In the genomic region with DNA sequence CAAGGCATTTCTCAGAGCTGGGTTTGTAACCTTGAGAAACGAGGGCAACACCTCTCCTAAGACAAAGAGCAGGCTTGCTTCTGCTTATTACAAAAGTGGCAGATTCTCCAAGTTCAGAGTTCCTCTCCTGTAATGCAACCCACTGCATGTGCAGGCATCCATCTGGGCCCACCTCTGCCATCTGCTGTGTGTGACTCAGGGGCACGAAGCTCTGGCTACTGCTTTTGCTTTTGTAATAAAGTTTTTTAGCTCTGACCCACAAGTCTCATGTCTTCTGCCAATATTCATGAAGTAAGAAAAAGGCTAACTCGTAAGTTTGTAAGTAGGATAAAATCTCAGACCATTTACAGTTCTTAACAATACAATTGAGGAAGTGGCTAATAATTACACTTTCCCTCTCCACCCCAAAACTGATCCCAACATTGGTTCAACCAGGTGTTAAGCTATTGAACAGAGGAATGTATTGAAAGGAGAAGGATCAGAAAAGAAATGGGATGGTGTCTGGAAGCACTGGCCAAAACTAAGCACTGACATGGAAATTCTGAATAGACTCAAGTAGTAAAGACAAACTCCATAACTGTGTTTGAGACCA, we compare ENCODE assay signal across 20 cellular contexts. TPM values are rescaled to one million over a fixed set of nuclear protein-coding genes. Genes with fewer than 3 reads are reported as not detected.
DNase-seq lines count a peak whose midpoint lies in the region; TF ChIP-seq lines count a peak whose summit lies in the region.
"Had no signal": no experiment of that assay in that cellular context is flagged by ENCODE, and none has a peak within 500 bp of the region (broad histone marks: within the 10 kb centered on the region; RNA-seq: fewer than 3 reads in every experiment).

No MANE protein-coding gene starts in this region.

- H3K79me2 ChIP-seq in Loucy (ENCODE audit: insufficient read depth, low read length) (no peaks in the 10 kb centered on the region), trophoblast cell (ENCODE audit: control insufficient read depth, insufficient read depth, low read length, poor library complexity) (no peaks in the 10 kb centered on the region), mammary epithelial cell (ENCODE audit: insufficient read depth, low read length) (no peaks in the 10 kb centered on the region)

- no peak overlapping the region for H2AK5ac ChIP-seq in trophoblast cell (ENCODE audit: low read length)

- TF ChIP-seq CTCF in Loucy (conservative IDR thresholded peaks at IDR 0.05; ENCODE audit: low read length) (no peak), mammary epithelial cell (conservative IDR thresholded peaks at IDR 0.05 in 1 of 2, IDR thresholded peaks at IDR 0.05 in 1 of 2; ENCODE audit: extremely low read depth in 1 of 2, insufficient read depth in 1 of 2, low read depth in 1 of 2, low read length in 2 of 2) (no peak)

- H2AFZ ChIP-seq in Loucy (ENCODE audit: low read length) (peak overlapping the region; percentile 22; the same call in 1 of the 2 replicates), trophoblast cell (ENCODE audit: insufficient read depth, low read length, poor library complexity) (no peak overlapping the region), mammary epithelial cell (ENCODE audit: low read depth, low read length) (no peak overlapping the region)

- H3K27me3 ChIP-seq in Loucy (ENCODE audit: insufficient read depth, low read length, poor library complexity, severe bottlenecking), result no peaks in the 10 kb centered on the region
- no peaks in the 10 kb centered on the region for H3K27me3 ChIP-seq in trophoblast cell (ENCODE audit: insufficient read depth, low read length)
- no peaks in the 10 kb centered on the region for H3K27me3 ChIP-seq in mammary epithelial cell (ENCODE audit: insufficient read depth, low read length)

- no peaks in the 10 kb centered on the region for H4K20me1 ChIP-seq in Loucy (ENCODE audit: insufficient read depth, low read length, poor library complexity, severe bottlenecking)
- no peaks in the 10 kb centered on the region for H4K20me1 ChIP-seq in mammary epithelial cell (ENCODE audit: insufficient read depth, low read length)

- H3K14ac ChIP-seq in trophoblast cell (ENCODE audit: low read length), result no peak overlapping the region

- BruUV-seq in mammary epithelial cell (replicated peaks; lab: Mats Ljungman, UMichigan), result no TSS peak

- no peak overlapping the region for H2BK12ac ChIP-seq in trophoblast cell (ENCODE audit: low read length)

- H2BK5ac ChIP-seq in trophoblast cell (ENCODE audit: low read depth, low read length, poor library complexity), result no peak overlapping the region

- H3K4me1 ChIP-seq in Loucy (ENCODE audit: insufficient read depth, low read length, poor library complexity, severe bottlenecking) (peaks cover 23% of the 10 kb centered on the region), trophoblast cell (ENCODE audit: control insufficient read depth in 1 of 2, insufficient read depth in 2 of 2, low read length in 2 of 2) (no peaks in the 10 kb centered on the region), mammary epithelial cell (ENCODE audit: insufficient read depth, low read length) (no peaks in the 10 kb centered on the region)

- H3F3A ChIP-seq in Loucy (ENCODE audit: low read depth), result no peaks in the 10 kb centered on the region

- no peaks in the 10 kb centered on the region for H3K9me3 ChIP-seq in Loucy (ENCODE audit: insufficient read depth, low read depth, low read length)
- no peaks in the 10 kb centered on the region for H3K9me3 ChIP-seq in trophoblast cell (ENCODE audit: insufficient read depth, low read depth, low read length)
- no peaks in the 10 kb centered on the region for H3K9me3 ChIP-seq in mammary epithelial cell (replicated peaks; ENCODE audit: insufficient read depth, low read length)

- H3K36me3 ChIP-seq in Loucy (ENCODE audit: insufficient read depth, low read length), result no peaks in the 10 kb centered on the region
- no peaks in the 10 kb centered on the region for H3K36me3 ChIP-seq in trophoblast cell (ENCODE audit: control insufficient read depth in 1 of 2, insufficient read depth in 2 of 2, low read length in 2 of 2)
- H3K36me3 ChIP-seq in mammary epithelial cell (ENCODE audit: insufficient read depth, low read length), result no peaks in the 10 kb centered on the region

- intact Hi-C loops in mammary epithelial cell (cut with micrococcal nuclease), result no loop called here

- H3K27ac ChIP-seq in trophoblast cell (ENCODE audit: low read depth, low read length) (no peak overlapping the region), mammary epithelial cell (ENCODE audit: insufficient read depth, low read depth, low read length) (no peak overlapping the region)

- H3K79me1 ChIP-seq in trophoblast cell (ENCODE audit: low read length), result no peaks in the 10 kb centered on the region

- CTCF ChIA-PET in mammary epithelial cell (lab: Charles Lee; ENCODE audit: low non-redundant PET), result no interaction called here

- H3K18ac ChIP-seq in trophoblast cell (ENCODE audit: low read length), result no peak overlapping the region

- H3K4me2 ChIP-seq in Loucy (ENCODE audit: low read depth, low read length, poor library complexity, severe bottlenecking) (no peak overlapping the region), trophoblast cell (ENCODE audit: low read length) (no peak overlapping the region), mammary epithelial cell (ENCODE audit: insufficient read depth, low read depth, low read length) (no peak overlapping the region)

- H2BK120ac ChIP-seq in trophoblast cell (ENCODE audit: insufficient read depth, low read length, poor library complexity), result no peak overlapping the region

- DNase-seq in NOMO-1 treated with DMSO at 0.1 percent for 48 hours (lab: John Stamatoyannopoulos, UW; ENCODE audit: unreplicated experiment) (peak; percentile 4), NOMO-1 treated with dmso at 0.1 percent for 144 hours (lab: John Stamatoyannopoulos, UW; ENCODE audit: unreplicated experiment) (no peak), fibroblast of gingiva (ENCODE audit: low read depth) (peak; percentile 49), trophoblast cell (no peak), globus pallidus (ENCODE audit: low spot score) (no peak), AG20443 (ENCODE audit: low spot score) (no peak), mammary epithelial cell (no peak)
- DNase-seq: COR-L47, GDM1, NCI-H1092, NCI-H1694 treated with DMSO at 0.1 percent for 48 hours, NCI-H446, NCI-H774, RPMI8226, T-helper 2 cell had no signal

- H3K9ac ChIP-seq in Loucy (ENCODE audit: low read depth, low read length, poor library complexity, severe bottlenecking), result no peak overlapping the region
- no peak overlapping the region for H3K9ac ChIP-seq in trophoblast cell (ENCODE audit: low read length)
- no peak overlapping the region for H3K9ac ChIP-seq in mammary epithelial cell (ENCODE audit: insufficient read depth, low read length)

- H4K91ac ChIP-seq in trophoblast cell (ENCODE audit: low read depth, low read length), result no peak overlapping the region

- no peak overlapping the region for H3K4ac ChIP-seq in trophoblast cell (ENCODE audit: low read depth, low read length)

- dilution Hi-C loops in mammary epithelial cell (cut with HindIII; ENCODE audit: low sequenced_read_pairs), result no loop called here

- no peak overlapping the region for H4K12ac ChIP-seq in trophoblast cell (ENCODE audit: low read depth, low read length)

- H4K8ac ChIP-seq in trophoblast cell (ENCODE audit: low read depth, low read length), result no peak overlapping the region

- H3K4me3 ChIP-seq in Loucy (ENCODE audit: low read length, poor library complexity, severe bottlenecking), result no peak overlapping the region
- H3K4me3 ChIP-seq in trophoblast cell (ENCODE audit: low read depth, low read length), result no peak overlapping the region
- H3K4me3 ChIP-seq in mammary epithelial cell (replicated peaks in 1 of 3; ENCODE audit: insufficient read depth in 1 of 3, low read depth in 2 of 3, low read length in 3 of 3), result no peak overlapping the region

- H3K23ac ChIP-seq in trophoblast cell (ENCODE audit: low read length), result no peak overlapping the region

- in situ Hi-C loops in mammary epithelial cell (cut with MboI; ENCODE audit: low sequenced_read_pairs in 2 of 2), result no loop called here

- no peaks in the 10 kb centered on the region for H3K9me2 ChIP-seq in Loucy (replicated peaks; ENCODE audit: low read depth, low read length)

- WGBS in trophoblast cell (ENCODE audit: extremely low coverage, insufficient coverage, insufficient read length), result no CpG with 5 or more reads among the region's 3 CpGs
- WGBS in mammary epithelial cell (ENCODE audit: low coverage, missing lambda C conversion rate), result 17% methylated on average over 3 of the region's 3 CpGs

RNA-seq across cellular contexts. Expression of gene SMLR1, which starts 51.7 kb away (rescaled TPM):
- not detected in 2 replicates for polyA plus RNA-seq in trophoblast cell (2013)
- total RNA-seq in mammary epithelial cell, result not detected
- polyA plus RNA-seq in mammary epithelial cell, result not detected
- not detected for polyA minus RNA-seq in mammary epithelial cell
- total RNA-seq: A172, H4 had no signal
- polyA plus RNA-seq: CD14-positive monocyte, IgD-negative memory B cell had no signal

Comparison
In these comparisons a context has a peak if more than half of its experiments do, and no peak if none do; other contexts are left out.
1. DNase-seq: peak in NOMO-1 treated with DMSO at 0.1 percent for 48 hours (single experiment) and fibroblast of gingiva (single experiment); none in NOMO-1 treated with dmso at 0.1 percent for 144 hours (single experiment), trophoblast cell (0 of 2), globus pallidus (single experiment), AG20443 (single experiment) and mammary epithelial cell (single experiment).